In genomic region chr21:33480481-33481103, GRCh38 we compare ENCODE assay signal across 8 cellular contexts. TPM values are rescaled to one million over a fixed set of nuclear protein-coding genes. Genes with fewer than 3 reads are reported as not detected.
DNase-seq lines count a peak whose midpoint lies in the region; ATAC-seq and TF ChIP-seq lines count a peak whose summit lies in the region.

No MANE protein-coding gene starts in this region.

- peak overlapping the region; percentile 74 to 99 (median 92) for H3K27ac ChIP-seq in body of pancreas

- intact Hi-C loops in body of pancreas (cut with DNase I), result no loop called here

- no peak for DNase-seq in activated naive CD4-positive, alpha-beta T cell treated with Interleukin-2 at 50 U/mL for 16 hours
- DNase-seq in body of pancreas, result no peak
- DNase-seq in memory B cell (ENCODE audit: low spot score in 2 of 2), result no peak
- no peak for DNase-seq in type B pancreatic cell (ENCODE audit: extremely low spot score, unreplicated experiment)
- DNase-seq in SK-N-DZ (ENCODE audit: low spot score), result no peak
- no peak for DNase-seq in NCI-H82 (lab: John Stamatoyannopoulos, UW)

- TF ChIP-seq POLR2A in body of pancreas (IDR thresholded peaks at IDR 0.05), result no peak

- no peaks in the 10 kb centered on the region for H3K27me3 ChIP-seq in body of pancreas

- TF ChIP-seq CTCF in body of pancreas (IDR thresholded peaks at IDR 0.05) (no peak), type B pancreatic cell (conservative IDR thresholded peaks at IDR 0.05) (no peak)

- peaks cover 24% of the 10 kb centered on the region for H3K4me1 Mint-ChIP-seq in activated naive CD4-positive, alpha-beta T cell treated with anti-CD3 and anti-CD28 coated beads, Interleukin-2, amount 50 U/mL, for 24 hours
- H3K4me1 Mint-ChIP-seq in memory B cell, result peaks cover 16% of the 10 kb centered on the region
- H3K4me1 Mint-ChIP-seq in type B pancreatic cell (ENCODE audit: unreplicated experiment), result peaks cover 6% of the 10 kb centered on the region

- H3K36me3 Mint-ChIP-seq in activated naive CD4-positive, alpha-beta T cell treated with anti-CD3 and anti-CD28 coated beads, Interleukin-2, amount 50 U/mL, for 24 hours, result no peaks in the 10 kb centered on the region
- H3K36me3 Mint-ChIP-seq in memory B cell (no peaks in the 10 kb centered on the region), type B pancreatic cell (peaks cover 4% of the 10 kb centered on the region)

- ATAC-seq in body of pancreas, result no peak
- ATAC-seq in memory B cell (ENCODE audit: low read depth), result no peak
- ATAC-seq in GM21423 (IDR thresholded peaks at IDR 0.05; ENCODE audit: unreplicated experiment), result no peak

- H3K27ac Mint-ChIP-seq in activated naive CD4-positive, alpha-beta T cell treated with anti-CD3 and anti-CD28 coated beads, Interleukin-2, amount 50 U/mL, for 24 hours, result peak overlapping the region; percentile 85
- H3K27ac Mint-ChIP-seq in memory B cell (peak overlapping the region; percentile 80), type B pancreatic cell (peak overlapping the region; percentile 97)

- H3K9me3 Mint-ChIP-seq in activated naive CD4-positive, alpha-beta T cell treated with anti-CD3 and anti-CD28 coated beads, Interleukin-2, amount 50 U/mL, for 24 hours, result no peaks in the 10 kb centered on the region
- H3K9me3 Mint-ChIP-seq in memory B cell (no peaks in the 10 kb centered on the region), type B pancreatic cell (no peaks in the 10 kb centered on the region)

- H3K4me3 ChIP-seq in body of pancreas, result peak overlapping the region in 1 of 2 donors; percentile 52

- H3K27me3 Mint-ChIP-seq in activated naive CD4-positive, alpha-beta T cell treated with anti-CD3 and anti-CD28 coated beads, Interleukin-2, amount 50 U/mL, for 24 hours, result no peaks in the 10 kb centered on the region
- no peaks in the 10 kb centered on the region for H3K27me3 Mint-ChIP-seq in memory B cell
- no peaks in the 10 kb centered on the region for H3K27me3 Mint-ChIP-seq in type B pancreatic cell

- H3K4me1 ChIP-seq in body of pancreas, result peaks cover 13% of the 10 kb centered on the region

- whole genome bisulfite sequencing in body of pancreas, 2 donors, result 18% methylated on average over 17 of the region's 17 CpGs

- no peaks in the 10 kb centered on the region for H3K36me3 ChIP-seq in body of pancreas (replicated peaks in 1 of 2; ENCODE audit: insufficient read depth in 1 of 2, low read depth in 2 of 2)

- H3K4me3 Mint-ChIP-seq in activated naive CD4-positive, alpha-beta T cell treated with anti-CD3 and anti-CD28 coated beads, Interleukin-2, amount 50 U/mL, for 24 hours, result peak overlapping the region; percentile 94
- peak overlapping the region; percentile 88 for H3K4me3 Mint-ChIP-seq in memory B cell
- H3K4me3 Mint-ChIP-seq in type B pancreatic cell, result peak overlapping the region; percentile 96

- no peaks in the 10 kb centered on the region for H3K9me3 ChIP-seq in body of pancreas

RNA-seq across cellular contexts. Expression of gene TMEM50B, which starts 0.8 kb away (rescaled TPM):
- total RNA-seq in body of pancreas (10 to 100 TPM; 49.8 to 50.4 TPM), type B pancreatic cell (ENCODE audit: low replicate concordance) (34.2 and 44.7 TPM in 2 replicates)
- polyA plus RNA-seq in SK-N-DZ (2014; cell fraction: cytosol; rRNA removed), result 28.9 and 29.5 TPM in 2 replicates
- polyA plus RNA-seq in SK-N-DZ (2014; cell fraction: nucleus; rRNA removed), result 42.2 and 44.5 TPM in 2 replicates

RNA-seq across cellular contexts. Expression of gene DNAJC28, which starts 10.9 kb away (rescaled TPM):
- total RNA-seq in body of pancreas (1 to 10 TPM; 1.3 to 2.3 TPM), type B pancreatic cell (ENCODE audit: low replicate concordance) (2.3 and 3.0 TPM in 2 replicates)
- polyA plus RNA-seq in SK-N-DZ (2014; cell fraction: cytosol; rRNA removed), result 0.78 and 2.2 TPM in 2 replicates
- polyA plus RNA-seq in SK-N-DZ (2014; cell fraction: nucleus; rRNA removed), result 1.0 TPM in 2 replicates
